19 cellular contexts compared by ENCODE assay signal in the genomic region with DNA sequence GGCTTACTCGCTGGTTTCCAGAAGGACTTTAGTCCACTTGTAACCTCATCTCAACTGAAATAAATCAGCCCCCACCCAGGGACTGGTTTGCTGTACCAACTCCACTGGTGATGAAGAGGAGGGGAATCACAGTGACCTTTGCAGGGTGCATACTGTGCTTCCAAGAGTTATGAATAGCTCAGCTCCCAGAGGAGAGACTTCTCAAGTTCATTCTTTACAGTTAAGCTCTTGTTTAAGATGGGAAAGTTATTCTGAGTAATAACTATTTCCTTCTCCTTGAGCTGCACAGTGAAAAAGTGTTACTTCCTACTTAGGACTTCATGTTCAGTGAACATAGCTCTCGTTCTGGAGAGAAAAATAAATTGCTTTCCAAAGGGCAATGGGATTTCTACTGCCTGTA.
"Had no signal": no experiment of that assay in that cellular context is flagged by ENCODE, and none has a peak within 500 bp of the region (broad histone marks: within the 10 kb centered on the region; RNA-seq: fewer than 3 reads in every experiment).

No MANE protein-coding gene starts in this region.

- H3K79me2 ChIP-seq: hepatocyte had no signal

- H3K9me3 ChIP-seq: mucosa of descending colon, neutrophil, tibial artery, upper lobe of left lung, uterus had no signal

- DNase-seq: cortex of kidney; dorsolateral prefrontal cortex; effector CD8-positive, alpha-beta T cell; glutamatergic neuron; kidney; left colon; mucosa of descending colon; naive thymus-derived CD8-positive, alpha-beta T cell; posterior cingulate gyrus; stimulated activated CD4-positive, alpha-beta T cell treated with anti-CD3 and anti-CD28 coated beads, Interleukin-2, amount 100 ng/mL, for 48 hours; stimulated activated naive CD8-positive, alpha-beta T cell treated with anti-CD3 and anti-CD28 coated beads, Interleukin-15, Interleukin-2, amounts not matched to agents 100 U/mL and 50 U/mL, for 24 hours; tibial artery; upper lobe of left lung; uterus had no signal

- H3K36me3 ChIP-seq: gastroesophageal sphincter, neutrophil, tibial artery, upper lobe of left lung, uterus had no signal

- H3K4me2 ChIP-seq: hepatocyte, smooth muscle cell had no signal

- H3K27me3 ChIP-seq: dorsolateral prefrontal cortex, gastroesophageal sphincter, hepatocyte, neutrophil, tibial artery, upper lobe of left lung, uterus had no signal

- H3K4me1 ChIP-seq: gastroesophageal sphincter, tibial artery, uterus had no signal

- H2AFZ ChIP-seq: hepatocyte had no signal

- H3K4me3 ChIP-seq: dorsolateral prefrontal cortex, gastroesophageal sphincter, hepatocyte, mucosa of descending colon, smooth muscle cell, tibial artery, upper lobe of left lung, uterus had no signal

- H3K27ac ChIP-seq: gastroesophageal sphincter, neutrophil, tibial artery, upper lobe of left lung, uterus had no signal

- ATAC-seq: esophagus mucosa; gastroesophageal sphincter; left colon; mucosa of descending colon; naive thymus-derived CD8-positive, alpha-beta T cell; stimulated activated naive CD8-positive, alpha-beta T cell treated with anti-CD3 and anti-CD28 coated beads, Interleukin-15, Interleukin-2, amounts not matched to agents 100 U/mL and 50 U/mL, for 24 hours had no signal
